In genomic region chr6:20802596-20802995, GRCh38 we compare ENCODE assay signal across 18 cellular contexts.
"Had no signal": no experiment of that assay in that cellular context is flagged by ENCODE, and none has a peak within 500 bp of the region (broad histone marks: within the 10 kb centered on the region; RNA-seq: fewer than 3 reads in every experiment).

No MANE protein-coding gene starts in this region.

- H3K9me3 ChIP-seq: transverse colon had no signal

- H3K4me3 Mint-ChIP-seq: activated CD4-positive, alpha-beta memory T cell treated with anti-CD3 and anti-CD28 coated beads, Interleukin-2, amount 10 ng/mL, durations not matched to agents 7 days and 5 days; activated CD4-positive, alpha-beta T cell treated with anti-CD3 and anti-CD28 coated beads, Interleukin-2, amount 10 ng/mL, durations not matched to agents 24 days and 14 days; activated naive CD4-positive, alpha-beta T cell treated with anti-CD3 and anti-CD28 coated beads for 36 hours; activated naive CD8-positive, alpha-beta T cell treated with anti-CD3 and anti-CD28 coated beads, Interleukin-2, amount 10 ng/mL, durations not matched to agents 7 days and 5 days; activated T-cell treated with anti-CD3 and anti-CD28 coated beads, Interleukin-2, amount 50 U/mL, for 72 hours; natural killer cell; stimulated activated naive B cell treated with anti-CD40 and anti-IgM and Interleukin-4, amounts not matched to agents 10 μg/mL and 1 μg/mL and 100 μg/mL, for 72 hours had no signal

- H3K9me3 Mint-ChIP-seq: natural killer cell had no signal

- H3K36me3 ChIP-seq: transverse colon had no signal

- H3K4me3 ChIP-seq: lung, transverse colon had no signal

- H3K4me1 Mint-ChIP-seq: activated CD4-positive, alpha-beta memory T cell treated with anti-CD3 and anti-CD28 coated beads, Interleukin-2, amount 10 ng/mL, durations not matched to agents 7 days and 5 days; activated CD4-positive, alpha-beta T cell treated with anti-CD3 and anti-CD28 coated beads, Interleukin-2, amount 10 ng/mL, durations not matched to agents 24 days and 14 days; activated naive CD8-positive, alpha-beta T cell treated with anti-CD3 and anti-CD28 coated beads, Interleukin-2, amount 10 ng/mL, durations not matched to agents 7 days and 5 days; natural killer cell; stimulated activated naive B cell treated with anti-CD40 and anti-IgM and Interleukin-4, amounts not matched to agents 10 μg/mL and 1 μg/mL and 100 μg/mL, for 72 hours had no signal

- DNase-seq: activated CD4-positive, alpha-beta memory T cell treated with anti-CD3 and anti-CD28 coated beads, Interleukin-2, amount 10 ng/mL, durations not matched to agents 7 days and 5 days; activated CD4-positive, alpha-beta T cell treated with anti-CD3 and anti-CD28 coated beads, Interleukin-2, amount 10 ng/mL, durations not matched to agents 24 days and 14 days; activated effector memory CD4-positive, alpha-beta T cell treated with Interleukin-2 at 50 U/mL for 16 hours; activated naive CD4-positive, alpha-beta T cell treated with anti-CD3 and anti-CD28 coated beads for 36 hours; activated naive CD8-positive, alpha-beta T cell treated with anti-CD3 and anti-CD28 coated beads, Interleukin-2, amount 10 ng/mL, durations not matched to agents 7 days and 5 days; activated T-cell treated with anti-CD3 and anti-CD28 coated beads, Interleukin-2, amount 50 U/mL, for 72 hours; cerebellar nuclear complex; cortex of kidney; natural killer cell; stimulated activated CD4-positive, alpha-beta T cell treated with anti-CD3 and anti-CD28 coated beads, Interleukin-2, amount 100 ng/mL, for 48 hours; stimulated activated CD8-positive, alpha-beta memory T cell treated with anti-CD3 and anti-CD28 coated beads, Interleukin-4, amount 100 ng/mL, for 48 hours; stimulated activated naive B cell treated with anti-CD40 and anti-IgM and Interleukin-4, amounts not matched to agents 10 μg/mL and 1 μg/mL and 100 μg/mL, for 72 hours; T-helper 9 cell; transverse colon had no signal

- H3K27ac ChIP-seq: epithelial cell of prostate, transverse colon had no signal

- ATAC-seq: activated T-cell treated with anti-CD3 and anti-CD28 coated beads, Interleukin-2, amount 50 U/mL, for 72 hours; left lobe of liver; natural killer cell; sciatic nerve; stimulated activated naive B cell treated with anti-CD40 and anti-IgM and Interleukin-4, amounts not matched to agents 10 μg/mL and 1 μg/mL and 100 μg/mL, for 72 hours had no signal

- H3K27me3 ChIP-seq: transverse colon had no signal

- H3K27me3 Mint-ChIP-seq: activated CD4-positive, alpha-beta memory T cell treated with anti-CD3 and anti-CD28 coated beads, Interleukin-2, amount 10 ng/mL, durations not matched to agents 7 days and 5 days; activated CD4-positive, alpha-beta T cell treated with anti-CD3 and anti-CD28 coated beads, Interleukin-2, amount 10 ng/mL, durations not matched to agents 24 days and 14 days; activated naive CD8-positive, alpha-beta T cell treated with anti-CD3 and anti-CD28 coated beads, Interleukin-2, amount 10 ng/mL, durations not matched to agents 7 days and 5 days; stimulated activated naive B cell treated with anti-CD40 and anti-IgM and Interleukin-4, amounts not matched to agents 10 μg/mL and 1 μg/mL and 100 μg/mL, for 72 hours had no signal

- H3K27ac Mint-ChIP-seq: activated CD4-positive, alpha-beta memory T cell treated with anti-CD3 and anti-CD28 coated beads, Interleukin-2, amount 10 ng/mL, durations not matched to agents 7 days and 5 days; activated CD4-positive, alpha-beta T cell treated with anti-CD3 and anti-CD28 coated beads, Interleukin-2, amount 10 ng/mL, durations not matched to agents 24 days and 14 days; activated naive CD4-positive, alpha-beta T cell treated with anti-CD3 and anti-CD28 coated beads for 36 hours; activated naive CD8-positive, alpha-beta T cell treated with anti-CD3 and anti-CD28 coated beads, Interleukin-2, amount 10 ng/mL, durations not matched to agents 7 days and 5 days; activated T-cell treated with anti-CD3 and anti-CD28 coated beads, Interleukin-2, amount 50 U/mL, for 72 hours; natural killer cell; stimulated activated naive B cell treated with anti-CD40 and anti-IgM and Interleukin-4, amounts not matched to agents 10 μg/mL and 1 μg/mL and 100 μg/mL, for 72 hours had no signal
